In genomic region chr2:147040585-147041494, GRCh38 we compare ENCODE assay signal across 27 cellular contexts.
"Had no signal": no experiment of that assay in that cellular context is flagged by ENCODE, and none has a peak within 500 bp of the region (broad histone marks: within the 10 kb centered on the region; RNA-seq: fewer than 3 reads in every experiment).

No MANE protein-coding gene starts in this region.

- H3K36me3 ChIP-seq: esophagus squamous epithelium, heart right ventricle, lower lobe of right lung, neutrophil, prostate gland, right atrium auricular region, stomach, thyroid gland had no signal

- H3K4me1 ChIP-seq: esophagus squamous epithelium, heart right ventricle, lower lobe of right lung, prostate gland, right atrium auricular region, stomach had no signal

- H3K9me3 ChIP-seq: esophagus squamous epithelium, heart right ventricle, lower lobe of right lung, neutrophil, prostate gland, right atrium auricular region, stomach, thyroid gland had no signal

- H3K27ac ChIP-seq: esophagus squamous epithelium, heart right ventricle, lower lobe of right lung, neutrophil, prostate gland, right atrium auricular region, stomach, thyroid gland had no signal

- H3K4me1 Mint-ChIP-seq: immature natural killer cell had no signal

- H3K27me3 Mint-ChIP-seq: effector memory CD8-positive, alpha-beta T cell; type B pancreatic cell had no signal

- H3K36me3 Mint-ChIP-seq: immature natural killer cell; natural killer cell; stimulated activated effector memory CD8-positive, alpha-beta T cell treated with anti-CD3 and anti-CD28 coated beads, Interleukin-12 subunit alpha, Interleukin-12 subunit beta, amount 100 ng/mL, for 72 hours; type B pancreatic cell had no signal

- H3K9me3 Mint-ChIP-seq: neural crest cell; stimulated activated effector memory CD8-positive, alpha-beta T cell treated with anti-CD3 and anti-CD28 coated beads, Interleukin-12 subunit alpha, Interleukin-12 subunit beta, amount 100 ng/mL, for 72 hours; type B pancreatic cell had no signal

- ATAC-seq: effector memory CD8-positive, alpha-beta T cell; heart right ventricle; left ventricle myocardium superior; lower lobe of right lung; natural killer cell; sciatic nerve; stimulated activated effector memory CD8-positive, alpha-beta T cell treated with anti-CD3 and anti-CD28 coated beads, Interleukin-12 subunit alpha, Interleukin-12 subunit beta, amount 100 ng/mL, for 72 hours had no signal

- H3K4me3 Mint-ChIP-seq: effector memory CD8-positive, alpha-beta T cell; immature natural killer cell; natural killer cell; neural crest cell; stimulated activated effector memory CD8-positive, alpha-beta T cell treated with anti-CD3 and anti-CD28 coated beads, Interleukin-12 subunit alpha, Interleukin-12 subunit beta, amount 100 ng/mL, for 72 hours; type B pancreatic cell had no signal

- DNase-seq: cortex of kidney; effector memory CD8-positive, alpha-beta T cell; erythroblast; esophagus squamous epithelium; foreskin melanocyte; glutamatergic neuron; heart right ventricle; hypothalamus; immature natural killer cell; islet precursor cell; kidney glomerular epithelial cell; left ventricle myocardium superior; lower lobe of right lung; natural killer cell; stimulated activated CD4-positive, alpha-beta T cell treated with anti-CD3 and anti-CD28 coated beads, Interleukin-2, amount 100 ng/mL, for 24 hours; stimulated activated CD4-positive, alpha-beta T cell treated with anti-CD3 and anti-CD28 coated beads, Interleukin-4, amount 100 ng/mL, for 24 hours; stimulated activated naive CD4-positive, alpha-beta T cell treated with Interleukin-2 at 50 U/mL for 16 hours; stomach; thyroid gland had no signal

- H3K4me3 ChIP-seq: esophagus squamous epithelium, heart right ventricle, lower lobe of right lung, prostate gland, right atrium auricular region, stomach, thyroid gland had no signal

- FAIRE-seq: endometrium had no signal

- H3K27ac Mint-ChIP-seq: effector memory CD8-positive, alpha-beta T cell; immature natural killer cell; natural killer cell; stimulated activated effector memory CD8-positive, alpha-beta T cell treated with anti-CD3 and anti-CD28 coated beads, Interleukin-12 subunit alpha, Interleukin-12 subunit beta, amount 100 ng/mL, for 72 hours; type B pancreatic cell had no signal

- H3K27me3 ChIP-seq: esophagus squamous epithelium, heart right ventricle, neutrophil, right atrium auricular region, stomach, thyroid gland had no signal
